15 cellular contexts compared by ENCODE assay signal in the genomic region with DNA sequence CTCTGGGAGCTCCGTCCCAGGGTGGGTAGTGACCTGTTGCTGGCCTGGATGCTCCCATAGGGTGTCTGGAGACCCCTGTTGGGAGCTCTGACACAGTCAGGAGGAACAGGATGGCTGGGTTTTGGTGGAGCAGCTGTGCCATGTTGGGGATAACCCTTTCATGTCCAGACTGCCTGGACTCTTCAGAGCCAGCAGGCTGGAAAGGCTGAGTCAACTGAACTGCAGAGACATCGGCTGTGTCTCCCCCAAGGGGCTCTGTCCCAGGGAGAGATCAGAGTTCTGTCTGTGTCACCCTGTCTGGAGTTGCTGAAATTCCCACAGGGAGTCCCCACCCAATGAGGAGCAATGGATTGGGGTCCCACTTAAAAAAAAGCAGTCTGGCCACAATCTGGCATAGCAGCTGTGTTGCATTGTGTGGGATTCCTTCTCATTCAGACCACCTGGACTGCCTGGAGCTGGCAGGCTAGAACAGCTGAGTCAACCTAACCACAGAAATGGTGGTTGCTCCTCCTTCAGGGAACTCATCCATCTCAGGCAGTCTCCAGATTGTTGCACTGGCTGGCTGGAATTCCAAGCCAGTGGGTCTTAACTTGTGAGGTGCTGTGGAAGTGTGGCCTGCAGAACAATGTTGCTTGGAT. TPM values are rescaled to one million over a fixed set of nuclear protein-coding genes. Genes with fewer than 3 reads are reported as not detected.
DNase-seq lines count a peak whose midpoint lies in the region; ATAC-seq and TF ChIP-seq lines count a peak whose summit lies in the region.
"Had no signal": no experiment of that assay in that cellular context is flagged by ENCODE, and none has a peak within 500 bp of the region (broad histone marks: within the 10 kb centered on the region; RNA-seq: fewer than 3 reads in every experiment).

No MANE protein-coding gene starts in this region.

- peaks cover 0 to 7% of the 10 kb centered on the region in 2 experiments for H3K4me1 ChIP-seq in neutrophil (ENCODE audit: control insufficient read depth in 1 of 2, insufficient read depth in 1 of 2, low read depth in 1 of 2, low read length in 1 of 2)
- H3K4me1 ChIP-seq: neural progenitor cell had no signal

- H3K27ac Mint-ChIP-seq in chondrocyte (ENCODE audit: unreplicated experiment), result peak overlapping the region; percentile 23
- H3K27ac Mint-ChIP-seq: brain; neural progenitor cell; T-helper 2 cell treated with Interferon-gamma antibody and Interleukin-4, amounts not matched to agents 5 μg/mL and 100 μg/mL, for 36 hours had no signal

- peaks cover 43% of the 10 kb centered on the region for H3K36me3 Mint-ChIP-seq in chondrocyte (ENCODE audit: low read depth)

- no peaks in the 10 kb centered on the region for H3K9me3 ChIP-seq in neutrophil

- no peaks in the 10 kb centered on the region for H3K27me3 ChIP-seq in neutrophil
- H3K27me3 ChIP-seq: neural progenitor cell had no signal

- no peaks in the 10 kb centered on the region for H3K27me3 Mint-ChIP-seq in chondrocyte (ENCODE audit: low read depth)

- H3K4me1 Mint-ChIP-seq in chondrocyte (ENCODE audit: low read depth), result peaks cover 12% of the 10 kb centered on the region
- H3K4me1 Mint-ChIP-seq: brain, neural progenitor cell had no signal

- H3K4me3 Mint-ChIP-seq in chondrocyte (ENCODE audit: unreplicated experiment), result no peak overlapping the region
- H3K4me3 Mint-ChIP-seq: brain; neural progenitor cell; T-helper 2 cell treated with Interferon-gamma antibody and Interleukin-4, amounts not matched to agents 5 μg/mL and 100 μg/mL, for 36 hours had no signal

- intact Hi-C loops in posterior vena cava (cut with DNase I), result loop anchor here in 1 of 2 donors (5.0 kb wide), 1 partner anchor 568 kb away; no protein-coding TSS in a partner anchor

- ATAC-seq in GM18517 (IDR thresholded peaks at IDR 0.05; ENCODE audit: unreplicated experiment) (no peak), HG03108 (IDR thresholded peaks at IDR 0.05; ENCODE audit: unreplicated experiment) (no peak)
- ATAC-seq: esophagus mucosa had no signal

- DNase-seq in DMS 273 (lab: John Stamatoyannopoulos, UW; ENCODE audit: unreplicated experiment) (peak; percentile 87), NCI-H2171 treated with DMSO at 0.1 percent for 48 hours (lab: John Stamatoyannopoulos, UW) (peak; percentile 75), chondrocyte (ENCODE audit: low spot score) (no peak), posterior vena cava (ENCODE audit: low spot score) (no peak), mesenteric fat pad (ENCODE audit: low spot score) (no peak)
- DNase-seq: left cardiac atrium; NCI-H187; stimulated activated CD4-positive, alpha-beta T cell treated with anti-CD3 and anti-CD28 coated beads, Interleukin-4, amount 100 ng/mL, for 4 hours had no signal

- H3K4me3 ChIP-seq in neutrophil (ENCODE audit: low read depth in 1 of 2, low read length in 1 of 2), result no peak overlapping the region
- H3K4me3 ChIP-seq: neural progenitor cell had no signal

- TF ChIP-seq CTCF in chondrocyte (IDR thresholded peaks at IDR 0.05) (no peak), neutrophil (IDR thresholded peaks at IDR 0.05) (no peak)

- no peaks in the 10 kb centered on the region for H3K36me3 ChIP-seq in neutrophil
- H3K36me3 ChIP-seq: neural progenitor cell had no signal

- peak overlapping the region; percentile 1 for H3K27ac ChIP-seq in neutrophil
- H3K27ac ChIP-seq: neural progenitor cell had no signal

- H3K9me3 Mint-ChIP-seq in chondrocyte (ENCODE audit: low read depth), result peaks cover 58% of the 10 kb centered on the region

RNA-seq across cellular contexts. Expression of a gene that starts 37.2 kb away (rescaled TPM):
- total RNA-seq in chondrocyte (40.2 to 49.3 TPM (median 41.5 TPM) in 3 replicates), posterior vena cava (10 to 100 TPM; 28.5 to 32.8 TPM), mesenteric fat pad (46.1 TPM)

Comparison
In these comparisons a context has a peak if more than half of its experiments do, and no peak if none do; other contexts are left out.
1. DNase-seq: peak in DMS 273 (single experiment) and NCI-H2171 treated with DMSO at 0.1 percent for 48 hours (single experiment); none in chondrocyte (single experiment), posterior vena cava (single experiment) and mesenteric fat pad (single experiment).